Comparison of ENCODE assay signal across 20 cellular contexts in the genomic region with DNA sequence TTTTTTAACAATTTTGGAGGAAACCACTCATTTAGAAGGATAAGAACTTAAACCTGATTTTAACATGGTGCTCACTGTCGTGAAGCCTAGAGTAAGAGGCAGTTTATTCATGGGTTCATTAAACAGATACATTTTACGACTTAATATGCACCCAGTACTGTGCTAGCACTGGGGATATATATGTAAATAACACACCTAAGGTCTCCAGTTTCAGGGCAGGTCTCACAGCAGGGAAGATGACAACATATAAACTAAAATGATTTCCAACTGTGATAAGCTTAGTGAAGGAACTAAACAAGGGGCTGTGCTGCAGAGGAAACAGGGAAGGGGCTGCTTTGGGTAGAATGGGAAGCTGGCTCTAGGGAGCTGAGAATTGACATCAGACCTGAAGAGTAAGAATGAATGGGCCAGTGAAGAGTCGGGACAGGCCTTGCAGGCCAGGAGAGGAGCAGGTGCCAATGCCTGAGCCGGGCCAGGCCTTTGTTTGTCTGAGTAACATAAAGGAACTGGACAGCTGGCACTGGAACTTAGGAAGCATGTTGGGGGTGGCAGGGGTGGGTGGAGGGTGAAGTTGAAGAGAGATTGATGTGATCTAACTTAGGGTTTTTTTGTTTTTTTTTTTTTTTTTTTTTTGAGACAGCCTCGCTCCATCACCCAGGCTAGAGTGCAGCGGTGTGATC. TPM values are rescaled to one million over a fixed set of nuclear protein-coding genes. Genes with fewer than 3 reads are reported as not detected.
DNase-seq lines count a peak whose midpoint lies in the region; ATAC-seq, FAIRE-seq and TF ChIP-seq lines count a peak whose summit lies in the region.
"Had no signal": no experiment of that assay in that cellular context is flagged by ENCODE, and none has a peak within 500 bp of the region (broad histone marks: within the 10 kb centered on the region; RNA-seq: fewer than 3 reads in every experiment).

No MANE protein-coding gene starts in this region.

- H3K79me2 ChIP-seq in K562 (ENCODE audit: control insufficient read depth, insufficient read depth, low read length) (no peaks in the 10 kb centered on the region), osteoblast (ENCODE audit: insufficient read depth, low read length) (no peaks in the 10 kb centered on the region)

- DNase-seq in NCI-H2196 (lab: John Stamatoyannopoulos, UW; ENCODE audit: unreplicated experiment): peak; percentile 17
- DNase-seq in NCI-H2196 treated with DMSO at 0.1 percent for 48 hours (lab: John Stamatoyannopoulos, UW; ENCODE audit: unreplicated experiment): no peak
- peak; percentile 71 for DNase-seq in LNCaP clone FGC (ENCODE audit: low read depth)
- no peak for DNase-seq in K562 (ENCODE audit: extremely low read depth in 1 of 4, low spot score in 3 of 4)
- DNase-seq in progenitor cell of endocrine pancreas (ENCODE audit: low spot score, unreplicated experiment): no peak
- no peak for DNase-seq in osteoblast (ENCODE audit: insufficient read length, low spot score, missing footprints)
- no peak for DNase-seq in left lung
- DNase-seq: activated CD4-positive, alpha-beta memory T cell treated with anti-CD3 and anti-CD28 coated beads, Interleukin-2, amount 10 ng/mL, durations not matched to agents 7 days and 5 days; activated naive CD8-positive, alpha-beta T cell treated with anti-CD3 and anti-CD28 coated beads, Interleukin-2, amount 10 ng/mL, durations not matched to agents 7 days and 5 days; body of pancreas; CD4-positive, alpha-beta memory T cell; foreskin keratinocyte; SIG-M5; stimulated activated naive CD4-positive, alpha-beta T cell treated with Interleukin-2 at 50 U/mL for 16 hours; trophoblast cell; WERI-Rb-1 had no signal

- peaks cover 12% of the 10 kb centered on the region; the same call in 1 of the 3 replicates for H3K36me3 ChIP-seq in K562 (ENCODE audit: control insufficient read depth, insufficient read depth, low read length)
- no peaks in the 10 kb centered on the region for H3K36me3 ChIP-seq in osteoblast (ENCODE audit: insufficient read depth, low read length)
- H3K36me3 ChIP-seq in left lung: no peaks in the 10 kb centered on the region
- H3K36me3 ChIP-seq: right atrium auricular region, WERI-Rb-1 had no signal

- no TSS peak for BruUV-seq in K562 (replicated peaks; lab: Mats Ljungman, UMichigan)

- H3K4me2 ChIP-seq in K562 (ENCODE audit: insufficient read depth, low read length): no peak overlapping the region
- H3K4me2 ChIP-seq in osteoblast (ENCODE audit: insufficient read depth, low read length): no peak overlapping the region

- no peak for TF ChIP-seq RAD21 in K562 (CRISPR knock-in tag; conservative IDR thresholded peaks at IDR 0.05 in 1 of 2, IDR thresholded peaks at IDR 0.05 in 1 of 2)

- H3K36me3 Mint-ChIP-seq in progenitor cell of endocrine pancreas (ENCODE audit: insufficient read depth): peaks cover 2% of the 10 kb centered on the region

- no peaks in the 10 kb centered on the region for H3K27me3 ChIP-seq in K562 (ENCODE audit: control insufficient read depth in 2 of 2, insufficient read depth in 2 of 2, low read length in 2 of 2)
- no peaks in the 10 kb centered on the region for H3K27me3 ChIP-seq in osteoblast (ENCODE audit: insufficient read depth, low read length)
- no peaks in the 10 kb centered on the region for H3K27me3 ChIP-seq in left lung
- H3K27me3 ChIP-seq: body of pancreas, right atrium auricular region had no signal

- peaks cover 3% of the 10 kb centered on the region for H3K9me3 Mint-ChIP-seq in progenitor cell of endocrine pancreas (ENCODE audit: low read depth)
- H3K9me3 Mint-ChIP-seq: activated CD4-positive, alpha-beta memory T cell treated with anti-CD3 and anti-CD28 coated beads, Interleukin-2, amount 10 ng/mL, durations not matched to agents 7 days and 5 days; activated naive CD8-positive, alpha-beta T cell treated with anti-CD3 and anti-CD28 coated beads, Interleukin-2, amount 10 ng/mL, durations not matched to agents 7 days and 5 days; CD4-positive, alpha-beta memory T cell; dendritic cell treated with granulocyte-macrophage colony-stimulating factor and Interleukin-4, amounts not matched to agents 40 ng/mL and 50 ng/mL, for 4 days; T-helper 1 cell treated with Interleukin-12 subunit alpha and Interleukin-12 subunit beta and Interleukin-4 antibody, amounts not matched to agents 30 μg/mL and 1 μg/mL, for 36 hours had no signal

- no peak overlapping the region for H3K4me3 Mint-ChIP-seq in progenitor cell of endocrine pancreas (ENCODE audit: low read depth)
- H3K4me3 Mint-ChIP-seq: activated CD4-positive, alpha-beta memory T cell treated with anti-CD3 and anti-CD28 coated beads, Interleukin-2, amount 10 ng/mL, durations not matched to agents 7 days and 5 days; activated naive CD8-positive, alpha-beta T cell treated with anti-CD3 and anti-CD28 coated beads, Interleukin-2, amount 10 ng/mL, durations not matched to agents 7 days and 5 days; CD4-positive, alpha-beta memory T cell; dendritic cell treated with granulocyte-macrophage colony-stimulating factor and Interleukin-4, amounts not matched to agents 40 ng/mL and 50 ng/mL, for 4 days; T-helper 1 cell treated with Interleukin-12 subunit alpha and Interleukin-12 subunit beta and Interleukin-4 antibody, amounts not matched to agents 30 μg/mL and 1 μg/mL, for 36 hours had no signal

- H3K27ac ChIP-seq in K562 (ENCODE audit: extremely low read depth, low read depth, low read length) (no peak overlapping the region), osteoblast (ENCODE audit: low read depth, low read length) (no peak overlapping the region), left lung (no peak overlapping the region)
- H3K27ac ChIP-seq: body of pancreas, foreskin keratinocyte, right atrium auricular region, WERI-Rb-1 had no signal

- no peak for TF ChIP-seq CTCF in LNCaP clone FGC (IDR thresholded peaks at IDR 0.05; ENCODE audit: control insufficient read depth, extremely low read depth, insufficient read depth)
- TF ChIP-seq CTCF in K562 (IDR thresholded peaks at IDR 0.05 in 2 of 3, conservative IDR thresholded peaks at IDR 0.05 in 1 of 3; ENCODE audit: insufficient read depth in 2 of 3, low read depth in 1 of 3, low read length in 3 of 3): no peak
- no peak for TF ChIP-seq CTCF in progenitor cell of endocrine pancreas (IDR thresholded peaks at IDR 0.05; ENCODE audit: unreplicated experiment)
- TF ChIP-seq CTCF in osteoblast (IDR thresholded peaks at IDR 0.05; ENCODE audit: extremely low read depth, low read depth, low read length): no peak
- no peak for TF ChIP-seq CTCF in left lung (IDR thresholded peaks at IDR 0.05)

- TF ChIP-seq EP300 in K562 (IDR thresholded peaks at IDR 0.05; ENCODE audit: low read length): no peak

- H3K4me1 ChIP-seq in K562 (replicated peaks in 1 of 2; ENCODE audit: control insufficient read depth in 2 of 2, insufficient read depth in 2 of 2, low read length in 2 of 2) (peaks cover 0 to 2% of the 10 kb centered on the region in 2 experiments; a peak in 1 of 5 replicates), osteoblast (ENCODE audit: insufficient read depth, low read length) (no peaks in the 10 kb centered on the region), left lung (no peaks in the 10 kb centered on the region)
- H3K4me1 ChIP-seq: foreskin keratinocyte, right atrium auricular region had no signal

- POLR2A ChIA-PET in K562 (lab: Yijun Ruan, JAX): interaction anchor here (0.7 to 1.1 kb wide), 2 partner anchors 11 to 42 kb away, joined by 3 to 4 read pairs; no protein-coding TSS in a partner anchor

- no peak overlapping the region; a peak in 1 of 4 replicates for H3K9ac ChIP-seq in K562 (ENCODE audit: insufficient read depth in 1 of 2, low read depth in 2 of 2, low read length in 2 of 2)

- WGBS in K562 (ENCODE audit: insufficient coverage, low coverage, missing lambda C conversion rate): 81% methylated on average over 3 of the region's 6 CpGs

- ATAC-seq in K562 (no peak), left lung (no peak), GM21381 (IDR thresholded peaks at IDR 0.05; ENCODE audit: unreplicated experiment) (no peak)
- ATAC-seq: body of pancreas, foreskin keratinocyte had no signal

- in situ Hi-C loops in K562 (cut with MboI): no loop called here

- intact Hi-C loops in K562 (cut with micrococcal nuclease): loop anchor here (10.0 kb wide), 1 partner anchor 170 kb away; no protein-coding TSS in a partner anchor
- intact Hi-C loops in left lung (cut with DNase I): no loop called here

- FAIRE-seq in K562 (lab: Jason Lieb, UNC): peak; percentile 44

- no peak for TF ChIP-seq POLR2A in K562 (conservative IDR thresholded peaks at IDR 0.05)

- H3K9me1 ChIP-seq in K562 (ENCODE audit: control insufficient read depth, insufficient read depth, low read length): no peaks in the 10 kb centered on the region

- H3K4me3 ChIP-seq in LNCaP clone FGC (ENCODE audit: low read depth, low read length) (no peak overlapping the region), K562 (no peak overlapping the region), osteoblast (ENCODE audit: insufficient read depth, low read length) (no peak overlapping the region), left lung (no peak overlapping the region)
- H3K4me3 ChIP-seq: body of pancreas, right atrium auricular region had no signal

- H3K9me3 ChIP-seq in K562 (replicated peaks; ENCODE audit: control insufficient read depth, insufficient read depth, low read depth, low read length): no peaks in the 10 kb centered on the region; the same call in 1 of the 2 replicates
- no peaks in the 10 kb centered on the region for H3K9me3 ChIP-seq in osteoblast (ENCODE audit: low read depth, low read length)
- no peaks in the 10 kb centered on the region for H3K9me3 ChIP-seq in left lung
- H3K9me3 ChIP-seq: body of pancreas, right atrium auricular region had no signal

- no peak overlapping the region for H2AFZ ChIP-seq in K562 (ENCODE audit: low read depth, low read length)
- no peak overlapping the region for H2AFZ ChIP-seq in osteoblast (ENCODE audit: low read length)

- CTCF ChIA-PET in K562 (lab: Yijun Ruan, JAX; ENCODE audit: low intra/inter-chr PET ratio): no interaction called here

- no peaks in the 10 kb centered on the region for H3K27me3 Mint-ChIP-seq in progenitor cell of endocrine pancreas
- H3K27me3 Mint-ChIP-seq: activated CD4-positive, alpha-beta memory T cell treated with anti-CD3 and anti-CD28 coated beads, Interleukin-2, amount 10 ng/mL, durations not matched to agents 7 days and 5 days; activated naive CD8-positive, alpha-beta T cell treated with anti-CD3 and anti-CD28 coated beads, Interleukin-2, amount 10 ng/mL, durations not matched to agents 7 days and 5 days; CD4-positive, alpha-beta memory T cell; dendritic cell treated with granulocyte-macrophage colony-stimulating factor and Interleukin-4, amounts not matched to agents 40 ng/mL and 50 ng/mL, for 4 days had no signal

- peak overlapping the region; percentile 24 for H3K27ac Mint-ChIP-seq in progenitor cell of endocrine pancreas
- H3K27ac Mint-ChIP-seq: activated CD4-positive, alpha-beta memory T cell treated with anti-CD3 and anti-CD28 coated beads, Interleukin-2, amount 10 ng/mL, durations not matched to agents 7 days and 5 days; activated naive CD8-positive, alpha-beta T cell treated with anti-CD3 and anti-CD28 coated beads, Interleukin-2, amount 10 ng/mL, durations not matched to agents 7 days and 5 days; dendritic cell treated with granulocyte-macrophage colony-stimulating factor and Interleukin-4, amounts not matched to agents 40 ng/mL and 50 ng/mL, for 4 days; T-helper 1 cell treated with Interleukin-12 subunit alpha and Interleukin-12 subunit beta and Interleukin-4 antibody, amounts not matched to agents 30 μg/mL and 1 μg/mL, for 36 hours had no signal

- H4K20me1 ChIP-seq in K562 (replicated peaks; ENCODE audit: control insufficient read depth, insufficient read depth, low read length): no peaks in the 10 kb centered on the region
- no peaks in the 10 kb centered on the region for H4K20me1 ChIP-seq in osteoblast (ENCODE audit: insufficient read depth, low read length)

- no peaks in the 10 kb centered on the region for H3K4me1 Mint-ChIP-seq in progenitor cell of endocrine pancreas (ENCODE audit: low read depth)

RNA-seq across cellular contexts. Expression of a gene that starts 12.1 kb away (rescaled TPM):
- 1.2 and 7.6 TPM in 2 replicates for total RNA-seq in K562 (2011; cell fraction: chromatin; rRNA removed; ENCODE audit: low replicate concordance)
- 10.3 and 10.8 TPM in 2 replicates for total RNA-seq in K562 (2011; cell fraction: nucleolus; rRNA removed)
- total RNA-seq in K562 (2011; cell fraction: nucleoplasm; rRNA removed): 4.5 and 5.5 TPM in 2 replicates
- total RNA-seq in K562 (2014; rRNA removed): 9.1 and 10.2 TPM in 2 replicates
- 1.5 and 1.8 TPM in 2 replicates for total RNA-seq in K562 (2014; rRNA removed; fragmentation: Illumina TruSeq; extraction: Trizol)
- total RNA-seq in K562 (2015; rRNA removed; fragmentation: Illumina TruSeq; extraction: Trizol): 3.4 and 4.0 TPM in 2 replicates
- total RNA-seq in K562 (2021): 8.8 and 10.1 TPM in 2 replicates
- 4.9 and 9.1 TPM in 2 replicates for polyA plus RNA-seq in K562 (2011; rRNA removed)
- polyA plus RNA-seq in K562 (2011; cell fraction: cytosol; rRNA removed): 10.1 and 17.9 TPM in 2 replicates
- 15.2 and 18.1 TPM in 2 replicates for polyA plus RNA-seq in K562 (2011; cell fraction: nucleus; rRNA removed)
- 4.6 and 20.2 TPM in 2 replicates for polyA plus RNA-seq in K562 (2012)
- polyA plus RNA-seq in K562 (2014; fragmentation: Illumina TruSeq; extraction: Trizol): 2.5 and 4.1 TPM in 2 replicates
- polyA plus RNA-seq in K562 (2014; fragmentation: Nextera tagmentation; extraction: Ambion mirVana): under 1 TPM; 0.24 to 0.43 TPM
- polyA plus RNA-seq in K562 (2014; rRNA removed): 8.2 and 9.6 TPM in 2 replicates
- 1.7 and 1.8 TPM in 2 replicates for polyA minus RNA-seq in K562 (2011; rRNA and poly(A)+ RNA removed)
- 3.1 and 5.4 TPM in 2 replicates for polyA minus RNA-seq in K562 (2011; cell fraction: cytosol; rRNA and poly(A)+ RNA removed)
- polyA minus RNA-seq in K562 (2011; cell fraction: nucleus; rRNA and poly(A)+ RNA removed): 7.1 and 7.8 TPM in 2 replicates
- 2.4 TPM in 2 replicates for total RNA-seq in progenitor cell of endocrine pancreas
- total RNA-seq in osteoblast: 0.36 and 1.2 TPM in 2 replicates
- total RNA-seq in left lung: 1 to 10 TPM; 1.5 to 1.6 TPM

RNA-seq across cellular contexts. Expression of a gene that starts 34.2 kb away (rescaled TPM):
- 119 and 128 TPM in 2 replicates for total RNA-seq in K562 (2011; cell fraction: chromatin; rRNA removed; ENCODE audit: low replicate concordance)
- 60.9 and 62.9 TPM in 2 replicates for total RNA-seq in K562 (2011; cell fraction: nucleolus; rRNA removed)
- 64.4 and 74.3 TPM in 2 replicates for total RNA-seq in K562 (2011; cell fraction: nucleoplasm; rRNA removed)
- total RNA-seq in K562 (2014; rRNA removed): 92.4 and 95.2 TPM in 2 replicates
- total RNA-seq in K562 (2014; rRNA removed; fragmentation: Illumina TruSeq; extraction: Trizol): 167 and 182 TPM in 2 replicates
- 154 and 161 TPM in 2 replicates for total RNA-seq in K562 (2015; rRNA removed; fragmentation: Illumina TruSeq; extraction: Trizol)
- 119 and 128 TPM in 2 replicates for total RNA-seq in K562 (2021)
- polyA plus RNA-seq in K562 (2011; rRNA removed): 160 and 179 TPM in 2 replicates
- 93.6 and 114 TPM in 2 replicates for polyA plus RNA-seq in K562 (2011; cell fraction: cytosol; rRNA removed)
- 63.3 and 81.3 TPM in 2 replicates for polyA plus RNA-seq in K562 (2011; cell fraction: nucleus; rRNA removed)
- polyA plus RNA-seq in K562 (2012): 103 and 124 TPM in 2 replicates
- 162 and 170 TPM in 2 replicates for polyA plus RNA-seq in K562 (2014; fragmentation: Illumina TruSeq; extraction: Trizol)
- 100 to 1,000 TPM; 284 to 295 TPM for polyA plus RNA-seq in K562 (2014; fragmentation: Nextera tagmentation; extraction: Ambion mirVana)
- 118 and 126 TPM in 2 replicates for polyA plus RNA-seq in K562 (2014; rRNA removed)
- 150 and 151 TPM in 2 replicates for polyA minus RNA-seq in K562 (2011; rRNA and poly(A)+ RNA removed)
- 68.0 and 87.3 TPM in 2 replicates for polyA minus RNA-seq in K562 (2011; cell fraction: cytosol; rRNA and poly(A)+ RNA removed)
- 29.8 and 42.8 TPM in 2 replicates for polyA minus RNA-seq in K562 (2011; cell fraction: nucleus; rRNA and poly(A)+ RNA removed)
- 61.5 and 63.6 TPM in 2 replicates for total RNA-seq in progenitor cell of endocrine pancreas
- total RNA-seq in osteoblast: 76.0 and 78.5 TPM in 2 replicates
- total RNA-seq in left lung: 10 to 100 TPM; 48.4 to 63.7 TPM

Comparison
In these comparisons a context has a peak if more than half of its experiments do, and no peak if none do; other contexts are left out.
1. DNase-seq: peak in NCI-H2196 (single experiment) and LNCaP clone FGC (single experiment); none in NCI-H2196 treated with DMSO at 0.1 percent for 48 hours (single experiment), K562 (0 of 4), progenitor cell of endocrine pancreas (single experiment), osteoblast (single experiment) and left lung (0 of 2).